1 cellular context compared by ENCODE assay signal in the genomic region with DNA sequence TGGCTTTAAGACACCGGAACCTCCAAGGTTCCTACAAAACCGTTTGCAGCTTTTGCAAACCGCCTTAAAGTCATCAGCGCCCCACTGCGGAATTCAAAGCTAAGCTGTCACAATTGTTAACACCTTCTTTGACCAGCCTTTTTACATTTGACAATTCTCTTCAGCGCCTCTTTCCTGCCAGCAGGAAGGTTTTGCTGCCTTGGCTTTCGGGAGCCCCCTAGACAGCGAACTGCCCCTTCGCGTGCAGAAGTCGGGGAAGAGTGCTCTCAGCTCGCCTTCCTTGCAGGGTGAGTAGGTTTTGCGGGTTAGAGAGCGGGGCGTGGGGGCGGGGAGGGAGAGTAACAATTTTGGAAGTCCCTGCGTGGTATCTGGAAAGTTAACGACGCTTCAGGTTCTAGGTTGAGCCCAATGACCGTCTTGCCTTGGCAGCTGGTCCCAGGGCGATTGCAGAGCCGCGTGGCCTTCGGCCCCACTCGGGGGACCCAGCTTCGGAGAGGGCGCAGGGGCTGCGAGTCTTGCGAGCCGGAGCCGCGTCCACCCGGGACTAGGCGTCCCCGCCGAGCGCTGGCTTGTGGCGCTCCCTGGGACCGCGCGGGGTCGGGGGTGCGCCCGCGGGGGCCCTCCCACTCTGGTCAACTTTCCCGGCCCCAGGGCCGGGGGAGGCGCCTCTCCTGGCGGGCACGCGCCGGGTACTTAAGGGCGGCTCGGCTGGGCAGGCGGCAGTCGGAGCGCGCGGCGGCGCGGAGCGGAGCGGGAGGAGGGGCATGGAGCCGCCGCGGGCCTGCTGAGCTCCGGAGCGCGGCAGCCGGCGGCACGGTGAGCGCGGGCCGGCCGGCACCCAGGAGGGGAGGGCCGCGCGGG.
TF ChIP-seq lines count a peak whose summit lies in the region.

A gene with protein sequence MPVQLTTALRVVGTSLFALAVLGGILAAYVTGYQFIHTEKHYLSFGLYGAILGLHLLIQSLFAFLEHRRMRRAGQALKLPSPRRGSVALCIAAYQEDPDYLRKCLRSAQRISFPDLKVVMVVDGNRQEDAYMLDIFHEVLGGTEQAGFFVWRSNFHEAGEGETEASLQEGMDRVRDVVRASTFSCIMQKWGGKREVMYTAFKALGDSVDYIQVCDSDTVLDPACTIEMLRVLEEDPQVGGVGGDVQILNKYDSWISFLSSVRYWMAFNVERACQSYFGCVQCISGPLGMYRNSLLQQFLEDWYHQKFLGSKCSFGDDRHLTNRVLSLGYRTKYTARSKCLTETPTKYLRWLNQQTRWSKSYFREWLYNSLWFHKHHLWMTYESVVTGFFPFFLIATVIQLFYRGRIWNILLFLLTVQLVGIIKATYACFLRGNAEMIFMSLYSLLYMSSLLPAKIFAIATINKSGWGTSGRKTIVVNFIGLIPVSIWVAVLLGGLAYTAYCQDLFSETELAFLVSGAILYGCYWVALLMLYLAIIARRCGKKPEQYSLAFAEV (plus strand): TSS at position 153 of the 861 bp plus-strand sequence. CDS start 3,743 bp downstream, outside the sequence.

TF ChIP-seq in K562, 482 proteins besides CTCF, POLR2A, EP300 and RAD21 (continued from another document and continues in another):
- TF ChIP-seq, protein P1, sequence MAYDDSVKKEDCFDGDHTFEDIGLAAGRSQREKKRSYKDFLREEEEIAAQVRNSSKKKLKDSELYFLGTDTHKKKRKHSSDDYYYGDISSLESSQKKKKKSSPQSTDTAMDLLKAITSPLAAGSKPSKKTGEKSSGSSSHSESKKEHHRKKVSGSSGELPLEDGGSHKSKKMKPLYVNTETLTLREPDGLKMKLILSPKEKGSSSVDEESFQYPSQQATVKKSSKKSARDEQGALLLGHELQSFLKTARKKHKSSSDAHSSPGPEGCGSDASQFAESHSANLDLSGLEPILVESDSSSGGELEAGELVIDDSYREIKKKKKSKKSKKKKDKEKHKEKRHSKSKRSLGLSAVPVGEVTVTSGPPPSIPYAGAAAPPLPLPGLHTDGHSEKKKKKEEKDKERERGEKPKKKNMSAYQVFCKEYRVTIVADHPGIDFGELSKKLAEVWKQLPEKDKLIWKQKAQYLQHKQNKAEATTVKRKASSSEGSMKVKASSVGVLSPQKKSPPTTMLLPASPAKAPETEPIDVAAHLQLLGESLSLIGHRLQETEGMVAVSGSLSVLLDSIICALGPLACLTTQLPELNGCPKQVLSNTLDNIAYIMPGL (CRISPR knock-in tag; IDR thresholded peaks at IDR 0.05) = no peak
- no peak for TF ChIP-seq BRD4 (IDR thresholded peaks at IDR 0.05)
- TF ChIP-seq, protein P2, sequence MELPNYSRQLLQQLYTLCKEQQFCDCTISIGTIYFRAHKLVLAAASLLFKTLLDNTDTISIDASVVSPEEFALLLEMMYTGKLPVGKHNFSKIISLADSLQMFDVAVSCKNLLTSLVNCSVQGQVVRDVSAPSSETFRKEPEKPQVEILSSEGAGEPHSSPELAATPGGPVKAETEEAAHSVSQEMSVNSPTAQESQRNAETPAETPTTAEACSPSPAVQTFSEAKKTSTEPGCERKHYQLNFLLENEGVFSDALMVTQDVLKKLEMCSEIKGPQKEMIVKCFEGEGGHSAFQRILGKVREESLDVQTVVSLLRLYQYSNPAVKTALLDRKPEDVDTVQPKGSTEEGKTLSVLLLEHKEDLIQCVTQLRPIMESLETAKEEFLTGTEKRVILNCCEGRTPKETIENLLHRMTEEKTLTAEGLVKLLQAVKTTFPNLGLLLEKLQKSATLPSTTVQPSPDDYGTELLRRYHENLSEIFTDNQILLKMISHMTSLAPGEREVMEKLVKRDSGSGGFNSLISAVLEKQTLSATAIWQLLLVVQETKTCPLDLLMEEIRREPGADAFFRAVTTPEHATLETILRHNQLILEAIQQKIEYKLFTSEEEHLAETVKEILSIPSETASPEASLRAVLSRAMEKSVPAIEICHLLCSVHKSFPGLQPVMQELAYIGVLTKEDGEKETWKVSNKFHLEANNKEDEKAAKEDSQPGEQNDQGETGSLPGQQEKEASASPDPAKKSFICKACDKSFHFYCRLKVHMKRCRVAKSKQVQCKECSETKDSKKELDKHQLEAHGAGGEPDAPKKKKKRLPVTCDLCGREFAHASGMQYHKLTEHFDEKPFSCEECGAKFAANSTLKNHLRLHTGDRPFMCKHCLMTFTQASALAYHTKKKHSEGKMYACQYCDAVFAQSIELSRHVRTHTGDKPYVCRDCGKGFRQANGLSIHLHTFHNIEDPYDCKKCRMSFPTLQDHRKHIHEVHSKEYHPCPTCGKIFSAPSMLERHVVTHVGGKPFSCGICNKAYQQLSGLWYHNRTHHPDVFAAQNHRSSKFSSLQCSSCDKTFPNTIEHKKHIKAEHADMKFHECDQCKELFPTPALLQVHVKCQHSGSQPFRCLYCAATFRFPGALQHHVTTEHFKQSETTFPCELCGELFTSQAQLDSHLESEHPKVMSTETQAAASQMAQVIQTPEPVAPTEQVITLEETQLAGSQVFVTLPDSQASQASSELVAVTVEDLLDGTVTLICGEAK (IDR thresholded peaks at IDR 0.05) = no peak
- TF ChIP-seq, protein P2 (CRISPR knock-in tag; IDR thresholded peaks at IDR 0.05) = no peak
- peak; percentile 44 for TF ChIP-seq RBFOX2 (IDR thresholded peaks at IDR 0.05; ENCODE audit: low read depth, low read length)
- no peak for TF ChIP-seq ZNF699 (CRISPR knock-in tag; IDR thresholded peaks at IDR 0.05; ENCODE audit: insufficient replicate concordance)
- no peak for TF ChIP-seq ZNF79 (CRISPR knock-in tag; IDR thresholded peaks at IDR 0.05; ENCODE audit: low read depth)
- TF ChIP-seq, protein P3, sequence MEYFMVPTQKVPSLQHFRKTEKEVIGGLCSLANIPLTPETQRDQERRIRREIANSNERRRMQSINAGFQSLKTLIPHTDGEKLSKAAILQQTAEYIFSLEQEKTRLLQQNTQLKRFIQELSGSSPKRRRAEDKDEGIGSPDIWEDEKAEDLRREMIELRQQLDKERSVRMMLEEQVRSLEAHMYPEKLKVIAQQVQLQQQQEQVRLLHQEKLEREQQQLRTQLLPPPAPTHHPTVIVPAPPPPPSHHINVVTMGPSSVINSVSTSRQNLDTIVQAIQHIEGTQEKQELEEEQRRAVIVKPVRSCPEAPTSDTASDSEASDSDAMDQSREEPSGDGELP (CRISPR knock-in tag; IDR thresholded peaks at IDR 0.05; ENCODE audit: borderline replicate concordance) = peak; percentile 36; the same call in 1 of the 2 replicates
- TF ChIP-seq, protein P4, sequence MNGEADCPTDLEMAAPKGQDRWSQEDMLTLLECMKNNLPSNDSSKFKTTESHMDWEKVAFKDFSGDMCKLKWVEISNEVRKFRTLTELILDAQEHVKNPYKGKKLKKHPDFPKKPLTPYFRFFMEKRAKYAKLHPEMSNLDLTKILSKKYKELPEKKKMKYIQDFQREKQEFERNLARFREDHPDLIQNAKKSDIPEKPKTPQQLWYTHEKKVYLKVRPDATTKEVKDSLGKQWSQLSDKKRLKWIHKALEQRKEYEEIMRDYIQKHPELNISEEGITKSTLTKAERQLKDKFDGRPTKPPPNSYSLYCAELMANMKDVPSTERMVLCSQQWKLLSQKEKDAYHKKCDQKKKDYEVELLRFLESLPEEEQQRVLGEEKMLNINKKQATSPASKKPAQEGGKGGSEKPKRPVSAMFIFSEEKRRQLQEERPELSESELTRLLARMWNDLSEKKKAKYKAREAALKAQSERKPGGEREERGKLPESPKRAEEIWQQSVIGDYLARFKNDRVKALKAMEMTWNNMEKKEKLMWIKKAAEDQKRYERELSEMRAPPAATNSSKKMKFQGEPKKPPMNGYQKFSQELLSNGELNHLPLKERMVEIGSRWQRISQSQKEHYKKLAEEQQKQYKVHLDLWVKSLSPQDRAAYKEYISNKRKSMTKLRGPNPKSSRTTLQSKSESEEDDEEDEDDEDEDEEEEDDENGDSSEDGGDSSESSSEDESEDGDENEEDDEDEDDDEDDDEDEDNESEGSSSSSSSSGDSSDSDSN (IDR thresholded peaks at IDR 0.05; ENCODE audit: borderline replicate concordance in 1 of 2, low read depth in 2 of 2, low read length in 2 of 2) = peak in 1 of 2 experiments; percentile 82; a peak in 2 of 4 replicates
- TF ChIP-seq HNRNPLL (IDR thresholded peaks at IDR 0.05; ENCODE audit: low read depth, low read length, poor library complexity, severe bottlenecking) = peak; percentile 46
- TF ChIP-seq TEAD1 (CRISPR knock-in tag; IDR thresholded peaks at IDR 0.05) = peak in 1 of 2 experiments; percentile 63; a peak in 2 of 4 replicates
- no peak for TF ChIP-seq TSC22D4 (tag; IDR thresholded peaks at IDR 0.05)
- TF ChIP-seq KLF6 (CRISPR knock-in tag; IDR thresholded peaks at IDR 0.05; ENCODE audit: borderline replicate concordance) = no peak
- TF ChIP-seq RBM22 (IDR thresholded peaks at IDR 0.05; ENCODE audit: low read depth, low read length, poor library complexity, severe bottlenecking) = peak; percentile 31
- 0 out of 2 replicates have a peak, but pooled peaks have one; percentile 26 for TF ChIP-seq SMC3 (conservative IDR thresholded peaks at IDR 0.05; ENCODE audit: insufficient read depth, low read depth, low read length)
- peak in 1 of 2 experiments; percentile 7; a peak in 1 of 4 replicates for TF ChIP-seq RCOR1 (IDR thresholded peaks at IDR 0.05; ENCODE audit: borderline replicate concordance in 1 of 2, low read depth in 2 of 2, low read length in 2 of 2)
- TF ChIP-seq GATAD2B (IDR thresholded peaks at IDR 0.05; ENCODE audit: borderline replicate concordance) = no peak; the same call in 1 of the 2 replicates
- TF ChIP-seq, protein P5, sequence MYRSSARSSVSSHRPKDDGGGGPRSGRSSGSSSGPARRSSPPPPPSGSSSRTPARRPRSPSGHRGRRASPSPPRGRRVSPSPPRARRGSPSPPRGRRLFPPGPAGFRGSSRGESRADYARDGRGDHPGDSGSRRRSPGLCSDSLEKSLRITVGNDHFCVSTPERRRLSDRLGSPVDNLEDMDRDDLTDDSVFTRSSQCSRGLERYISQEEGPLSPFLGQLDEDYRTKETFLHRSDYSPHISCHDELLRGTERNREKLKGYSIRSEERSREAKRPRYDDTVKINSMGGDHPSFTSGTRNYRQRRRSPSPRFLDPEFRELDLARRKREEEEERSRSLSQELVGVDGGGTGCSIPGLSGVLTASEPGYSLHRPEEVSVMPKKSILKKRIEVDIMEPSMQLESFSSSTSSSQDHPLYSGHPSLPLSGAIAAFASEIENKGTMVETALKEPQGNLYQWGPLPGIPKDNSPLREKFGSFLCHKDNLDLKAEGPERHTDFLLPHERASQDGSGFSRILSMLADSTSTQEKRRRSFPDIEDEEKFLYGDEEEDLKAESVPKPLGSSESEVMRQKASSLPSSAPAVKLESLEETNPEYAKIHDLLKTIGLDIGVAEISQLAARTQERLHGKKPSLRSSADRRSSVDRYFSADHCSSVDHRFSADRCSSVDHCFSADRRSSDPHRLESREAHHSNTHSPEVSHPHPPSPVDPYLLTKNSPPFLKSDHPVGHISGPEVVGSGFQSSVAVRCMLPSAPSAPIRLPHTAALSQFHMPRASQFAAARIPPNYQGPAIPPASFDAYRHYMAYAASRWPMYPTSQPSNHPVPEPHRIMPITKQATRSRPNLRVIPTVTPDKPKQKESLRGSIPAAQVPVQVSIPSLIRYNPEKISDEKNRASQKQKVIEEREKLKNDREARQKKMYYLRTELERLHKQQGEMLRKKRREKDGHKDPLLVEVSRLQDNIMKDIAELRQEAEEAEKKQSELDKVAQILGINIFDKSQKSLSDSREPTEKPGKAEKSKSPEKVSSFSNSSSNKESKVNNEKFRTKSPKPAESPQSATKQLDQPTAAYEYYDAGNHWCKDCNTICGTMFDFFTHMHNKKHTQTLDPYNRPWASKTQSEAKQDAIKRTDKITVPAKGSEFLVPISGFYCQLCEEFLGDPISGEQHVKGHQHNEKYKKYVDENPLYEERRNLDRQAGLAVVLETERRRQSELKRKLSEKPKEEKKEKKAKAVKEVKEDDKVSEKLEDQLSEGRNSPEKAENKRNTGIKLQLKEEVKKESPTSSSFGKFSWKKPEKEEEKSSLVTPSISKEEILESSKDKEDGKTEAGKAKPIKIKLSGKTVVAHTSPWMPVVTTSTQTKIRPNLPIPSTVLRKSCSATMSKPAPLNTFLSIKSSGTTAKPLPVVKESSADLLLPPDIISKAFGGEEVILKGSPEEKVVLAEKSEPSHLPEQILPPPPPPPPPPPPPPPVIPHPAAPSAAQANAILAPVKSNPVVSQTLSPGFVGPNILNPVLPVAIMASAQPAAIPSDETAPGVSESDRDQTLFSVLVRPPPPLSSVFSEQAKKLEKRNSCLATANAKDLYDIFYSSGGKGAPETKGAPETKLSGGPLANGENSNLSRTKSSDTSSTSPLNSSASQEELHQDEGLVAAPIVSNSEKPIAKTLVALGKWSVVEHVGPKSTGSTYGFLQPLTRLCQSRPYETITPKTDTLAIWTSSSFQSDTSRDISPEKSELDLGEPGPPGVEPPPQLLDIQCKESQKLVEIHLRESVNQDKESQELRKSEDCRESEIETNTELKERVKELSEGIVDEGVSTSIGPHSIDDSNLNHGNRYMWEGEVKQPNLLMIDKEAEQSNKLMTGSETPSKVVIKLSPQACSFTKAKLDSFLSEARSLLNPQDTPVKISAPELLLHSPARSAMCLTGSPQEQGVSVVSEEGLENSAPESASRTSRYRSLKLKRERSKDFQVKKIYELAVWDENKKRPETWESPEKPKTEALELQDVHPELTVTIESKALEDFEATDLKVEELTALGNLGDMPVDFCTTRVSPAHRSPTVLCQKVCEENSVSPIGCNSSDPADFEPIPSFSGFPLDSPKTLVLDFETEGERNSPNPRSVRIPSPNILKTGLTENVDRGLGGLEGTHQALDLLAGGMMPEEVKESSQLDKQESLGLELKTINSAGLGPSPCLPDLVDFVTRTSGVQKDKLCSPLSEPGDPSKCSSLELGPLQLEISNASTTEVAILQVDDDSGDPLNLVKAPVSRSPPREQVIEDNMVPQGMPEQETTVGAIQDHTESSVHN (IDR thresholded peaks at IDR 0.05; ENCODE audit: borderline replicate concordance in 1 of 2, low read depth in 1 of 2) = no peak
- no peak for TF ChIP-seq SREBF2 (CRISPR knock-in tag; IDR thresholded peaks at IDR 0.05)
